In genomic region chr1:71780681-71781080, GRCh38 we compare ENCODE assay signal across 12 cellular contexts.
DNase-seq lines count a peak whose midpoint lies in the region; ATAC-seq and TF ChIP-seq lines count a peak whose summit lies in the region.
"Had no signal": no experiment of that assay in that cellular context is flagged by ENCODE, and none has a peak within 500 bp of the region (broad histone marks: within the 10 kb centered on the region; RNA-seq: fewer than 3 reads in every experiment).

No MANE protein-coding gene starts in this region.

- DNase-seq in activated naive CD8-positive, alpha-beta T cell treated with anti-CD3 and anti-CD28 coated beads for 36 hours, result peak; percentile 7
- DNase-seq in activated naive CD8-positive, alpha-beta T cell treated with anti-CD3 and anti-CD28 coated beads, Interleukin-2, amount 50 U/mL, for 24 hours, result no peak
- DNase-seq in stimulated activated naive B cell treated with anti-CD40 and anti-IgM and Interleukin-4, amounts not matched to agents 10 μg/mL and 1 μg/mL and 100 μg/mL, for 72 hours, result no peak
- no peak for DNase-seq in CD14-positive monocyte (ENCODE audit: low spot score)
- DNase-seq in BE2C, result no peak
- DNase-seq: activated T-cell treated with anti-CD3 and anti-CD28 coated beads, Interleukin-2, amount 50 U/mL, for 4 hours; brain microvascular endothelial cell; T1000; upper lobe of right lung had no signal

- H3K27me3 Mint-ChIP-seq in activated naive CD8-positive, alpha-beta T cell treated with anti-CD3 and anti-CD28 coated beads for 36 hours, result no peaks in the 10 kb centered on the region
- no peaks in the 10 kb centered on the region for H3K27me3 Mint-ChIP-seq in activated naive CD8-positive, alpha-beta T cell treated with anti-CD3 and anti-CD28 coated beads, Interleukin-2, amount 50 U/mL, for 24 hours
- no peaks in the 10 kb centered on the region for H3K27me3 Mint-ChIP-seq in stimulated activated naive B cell treated with anti-CD40 and anti-IgM and Interleukin-4, amounts not matched to agents 10 μg/mL and 1 μg/mL and 100 μg/mL, for 72 hours
- no peaks in the 10 kb centered on the region for H3K27me3 Mint-ChIP-seq in CD14-positive monocyte (ENCODE audit: low read depth in 3 of 3)

- no peaks in the 10 kb centered on the region for H3K27me3 ChIP-seq in BE2C
- H3K27me3 ChIP-seq: brain microvascular endothelial cell, upper lobe of right lung had no signal

- intact Hi-C loops in CD14-positive monocyte (cut with micrococcal nuclease), result no loop called here

- TF ChIP-seq CTCF in CD14-positive monocyte (IDR thresholded peaks at IDR 0.05), result no peak
- no peak for TF ChIP-seq CTCF in BE2C (IDR thresholded peaks at IDR 0.05; ENCODE audit: low read depth, low read length)

- no peaks in the 10 kb centered on the region for H3K9me3 Mint-ChIP-seq in activated naive CD8-positive, alpha-beta T cell treated with anti-CD3 and anti-CD28 coated beads for 36 hours
- H3K9me3 Mint-ChIP-seq in activated naive CD8-positive, alpha-beta T cell treated with anti-CD3 and anti-CD28 coated beads, Interleukin-2, amount 50 U/mL, for 24 hours, result no peaks in the 10 kb centered on the region
- H3K9me3 Mint-ChIP-seq in stimulated activated naive B cell treated with anti-CD40 and anti-IgM and Interleukin-4, amounts not matched to agents 10 μg/mL and 1 μg/mL and 100 μg/mL, for 72 hours, result no peaks in the 10 kb centered on the region
- H3K9me3 Mint-ChIP-seq in CD14-positive monocyte, result peaks cover 0 to 3% (median 0%) of the 10 kb centered on the region in 7 donors

- no peaks in the 10 kb centered on the region for H3K36me3 ChIP-seq in BE2C
- H3K36me3 ChIP-seq: brain microvascular endothelial cell, upper lobe of right lung had no signal

- H3K27ac Mint-ChIP-seq in activated naive CD8-positive, alpha-beta T cell treated with anti-CD3 and anti-CD28 coated beads for 36 hours, result no peak overlapping the region
- no peak overlapping the region for H3K27ac Mint-ChIP-seq in activated naive CD8-positive, alpha-beta T cell treated with anti-CD3 and anti-CD28 coated beads, Interleukin-2, amount 50 U/mL, for 24 hours
- H3K27ac Mint-ChIP-seq in stimulated activated naive B cell treated with anti-CD40 and anti-IgM and Interleukin-4, amounts not matched to agents 10 μg/mL and 1 μg/mL and 100 μg/mL, for 72 hours, result no peak overlapping the region
- no peak overlapping the region for H3K27ac Mint-ChIP-seq in CD14-positive monocyte

- ATAC-seq in activated naive CD8-positive, alpha-beta T cell treated with anti-CD3 and anti-CD28 coated beads, Interleukin-2, amount 50 U/mL, for 24 hours, result no peak
- ATAC-seq in HG02623 (IDR thresholded peaks at IDR 0.05; ENCODE audit: unreplicated experiment), result peak; percentile 79
- ATAC-seq in HG03575 (IDR thresholded peaks at IDR 0.05; ENCODE audit: extremely low read depth, insufficient number of reproducible peaks, low FRiP score, unreplicated experiment), result peak; percentile 71
- ATAC-seq in stimulated activated naive B cell treated with anti-CD40 and anti-IgM and Interleukin-4, amounts not matched to agents 10 μg/mL and 1 μg/mL and 100 μg/mL, for 72 hours (replicated peaks), result peak; percentile 72 to 75
- ATAC-seq in activated CD4-positive, CD25-positive, alpha-beta regulatory T cell treated with anti-CD3 and anti-CD28 coated beads, Interleukin-2, amount 50 U/mL, for 24 hours, result no peak
- ATAC-seq: activated T-cell treated with anti-CD3 and anti-CD28 coated beads, Interleukin-2, amount 50 U/mL, for 4 hours; upper lobe of right lung had no signal

- peaks cover 5% of the 10 kb centered on the region for H3K4me1 Mint-ChIP-seq in activated naive CD8-positive, alpha-beta T cell treated with anti-CD3 and anti-CD28 coated beads for 36 hours
- peaks cover 2% of the 10 kb centered on the region for H3K4me1 Mint-ChIP-seq in activated naive CD8-positive, alpha-beta T cell treated with anti-CD3 and anti-CD28 coated beads, Interleukin-2, amount 50 U/mL, for 24 hours
- H3K4me1 Mint-ChIP-seq in stimulated activated naive B cell treated with anti-CD40 and anti-IgM and Interleukin-4, amounts not matched to agents 10 μg/mL and 1 μg/mL and 100 μg/mL, for 72 hours, result peaks cover 0 to 2% of the 10 kb centered on the region in 2 donors
- H3K4me1 Mint-ChIP-seq in CD14-positive monocyte, result no peaks in the 10 kb centered on the region

- no peaks in the 10 kb centered on the region for H3K36me3 Mint-ChIP-seq in activated naive CD8-positive, alpha-beta T cell treated with anti-CD3 and anti-CD28 coated beads for 36 hours
- H3K36me3 Mint-ChIP-seq in activated naive CD8-positive, alpha-beta T cell treated with anti-CD3 and anti-CD28 coated beads, Interleukin-2, amount 50 U/mL, for 24 hours (ENCODE audit: low read depth), result no peaks in the 10 kb centered on the region
- no peaks in the 10 kb centered on the region for H3K36me3 Mint-ChIP-seq in stimulated activated naive B cell treated with anti-CD40 and anti-IgM and Interleukin-4, amounts not matched to agents 10 μg/mL and 1 μg/mL and 100 μg/mL, for 72 hours
- no peaks in the 10 kb centered on the region for H3K36me3 Mint-ChIP-seq in CD14-positive monocyte

- H3K4me3 ChIP-seq in BE2C (ENCODE audit: low read depth, low read length), result no peak overlapping the region
- H3K4me3 ChIP-seq: upper lobe of right lung had no signal

- H3K4me3 Mint-ChIP-seq in activated naive CD8-positive, alpha-beta T cell treated with anti-CD3 and anti-CD28 coated beads for 36 hours, result no peak overlapping the region
- no peak overlapping the region for H3K4me3 Mint-ChIP-seq in activated naive CD8-positive, alpha-beta T cell treated with anti-CD3 and anti-CD28 coated beads, Interleukin-2, amount 50 U/mL, for 24 hours
- no peak overlapping the region for H3K4me3 Mint-ChIP-seq in stimulated activated naive B cell treated with anti-CD40 and anti-IgM and Interleukin-4, amounts not matched to agents 10 μg/mL and 1 μg/mL and 100 μg/mL, for 72 hours
- H3K4me3 Mint-ChIP-seq in CD14-positive monocyte, result no peak overlapping the region
- H3K4me3 Mint-ChIP-seq: activated T-cell treated with anti-CD3 and anti-CD28 coated beads, Interleukin-2, amount 50 U/mL, for 4 hours had no signal

- no peaks in the 10 kb centered on the region for H3K4me1 ChIP-seq in BE2C
- H3K4me1 ChIP-seq: upper lobe of right lung had no signal

- no peaks in the 10 kb centered on the region for H3K9me3 ChIP-seq in BE2C
- H3K9me3 ChIP-seq: upper lobe of right lung had no signal

Comparison
In these comparisons a context has a peak if more than half of its experiments do, and no peak if none do; other contexts are left out.
1. ATAC-seq: peak in HG02623 (single experiment), HG03575 (single experiment) and stimulated activated naive B cell treated with anti-CD40 and anti-IgM and Interleukin-4, amounts not matched to agents 10 μg/mL and 1 μg/mL and 100 μg/mL, for 72 hours (2 of 2); none in activated naive CD8-positive, alpha-beta T cell treated with anti-CD3 and anti-CD28 coated beads, Interleukin-2, amount 50 U/mL, for 24 hours (single experiment) and activated CD4-positive, CD25-positive, alpha-beta regulatory T cell treated with anti-CD3 and anti-CD28 coated beads, Interleukin-2, amount 50 U/mL, for 24 hours (0 of 2).